In genomic region chr7:31036941-31037340, GRCh38 we compare ENCODE assay signal across 32 cellular contexts. TPM values are rescaled to one million over a fixed set of nuclear protein-coding genes. Genes with fewer than 3 reads are reported as not detected.
"Had no signal": no experiment of that assay in that cellular context is flagged by ENCODE, and none has a peak within 500 bp of the region (broad histone marks: within the 10 kb centered on the region; RNA-seq: fewer than 3 reads in every experiment).

No MANE protein-coding gene starts in this region.

- H3K27ac ChIP-seq: left lung, lower lobe of right lung, neutrophil, ovary, right atrium auricular region, right lobe of liver, suprapubic skin, thoracic aorta, tibial artery, upper lobe of right lung had no signal

- H3K27ac Mint-ChIP-seq: nephron; progenitor cell of endocrine pancreas; stimulated activated naive CD8-positive, alpha-beta T cell treated with anti-CD3 and anti-CD28 coated beads, Interleukin-15, Interleukin-2, amounts not matched to agents 100 ng/mL and 50 ng/mL, for 24 hours had no signal

- H3K36me3 Mint-ChIP-seq: immature natural killer cell; naive thymus-derived CD8-positive, alpha-beta T cell had no signal

- H3K36me3 ChIP-seq: left lung, lower lobe of right lung, neutrophil, ovary, right atrium auricular region, right lobe of liver, suprapubic skin, thoracic aorta, tibial artery, upper lobe of right lung had no signal

- H3K4me1 Mint-ChIP-seq: immature natural killer cell, neural crest cell had no signal

- H3K9me3 Mint-ChIP-seq: immature natural killer cell; nephron; neural crest cell; stimulated activated naive CD8-positive, alpha-beta T cell treated with anti-CD3 and anti-CD28 coated beads, Interleukin-15, Interleukin-2, amounts not matched to agents 100 ng/mL and 50 ng/mL, for 24 hours had no signal

- H3K4me3 Mint-ChIP-seq: immature natural killer cell; naive thymus-derived CD8-positive, alpha-beta T cell; nephron; neural crest cell; stimulated activated naive CD8-positive, alpha-beta T cell treated with anti-CD3 and anti-CD28 coated beads, Interleukin-15, Interleukin-2, amounts not matched to agents 100 ng/mL and 50 ng/mL, for 24 hours had no signal

- H3K9me3 ChIP-seq: left lung, lower lobe of right lung, neutrophil, ovary, right atrium auricular region, right lobe of liver, suprapubic skin, thoracic aorta, tibial artery, upper lobe of right lung had no signal

- H3K27me3 ChIP-seq: ovary, right atrium auricular region, right lobe of liver, upper lobe of right lung had no signal

- ATAC-seq: left colon; left lung; lower lobe of right lung; naive thymus-derived CD8-positive, alpha-beta T cell; right lobe of liver; upper lobe of right lung had no signal

- H3K4me2 ChIP-seq: smooth muscle cell had no signal

- FAIRE-seq: islet of Langerhans, kidney, urothelium cell line had no signal

- H3K4me1 ChIP-seq: left lung, lower lobe of right lung, right atrium auricular region, right lobe of liver, suprapubic skin, tibial artery, upper lobe of right lung had no signal

- DNase-seq: hippocampal formation; immature natural killer cell; kidney; left colon; left lung; lower lobe of right lung; mammary epithelial cell; mesenchymal stem cell; naive thymus-derived CD8-positive, alpha-beta T cell; occipital lobe; ovary; right lobe of liver; stimulated activated CD4-positive, alpha-beta T cell treated with anti-CD3 and anti-CD28 coated beads, Interleukin-1b, Interleukin-23, amount 100 ng/mL, for 48 hours; stimulated activated CD4-positive, alpha-beta T cell treated with anti-CD3 and anti-CD28 coated beads, Interleukin-2, amount 100 ng/mL, for 48 hours; stimulated activated CD4-positive, alpha-beta T cell treated with anti-CD3 and anti-CD28 coated beads, Interleukin-4, amount 100 ng/mL, for 4 hours; stimulated activated CD8-positive, alpha-beta memory T cell treated with anti-CD3 and anti-CD28 coated beads, Interleukin-4, amount 100 ng/mL, for 48 hours; stimulated activated naive CD4-positive, alpha-beta T cell; tibial artery; trophoblast cell; upper lobe of right lung had no signal

- H3K4me3 ChIP-seq: left lung, lower lobe of right lung, ovary, right atrium auricular region, right lobe of liver, smooth muscle cell, suprapubic skin, thoracic aorta, tibial artery, upper lobe of right lung had no signal

RNA-seq across cellular contexts. Expression of gene ADCYAP1R1, which starts 15.2 kb away (rescaled TPM):
- total RNA-seq: kidney; mammary epithelial cell; naive thymus-derived CD8-positive, alpha-beta T cell; progenitor cell of endocrine pancreas; renal cortical epithelial cell; smooth muscle cell had no signal
- polyA plus RNA-seq: immature natural killer cell; mammary epithelial cell; naive thymus-derived CD8-positive, alpha-beta T cell; smooth muscle cell had no signal
